ENCODE assay signal across 1 cellular context in genomic region chr5:31819926-31820516, GRCh38.
TF ChIP-seq lines count a peak whose summit lies in the region.

No MANE protein-coding gene starts in this region.

TF ChIP-seq in K562, 482 proteins besides CTCF, POLR2A, EP300 and RAD21 (continued from another document):
- peak; percentile 84 for TF ChIP-seq TFE3 (CRISPR knock-in tag; IDR thresholded peaks at IDR 0.05)
